Comparison of ENCODE assay signal across 8 cellular contexts in genomic region chr11:125263268-125263790, GRCh38.
DNase-seq lines count a peak whose midpoint lies in the region; TF ChIP-seq lines count a peak whose summit lies in the region.

No MANE protein-coding gene starts in this region.

- H3K9ac ChIP-seq in adipocyte (ENCODE audit: low read length): peak overlapping the region; percentile 54

- intact Hi-C loops in left ventricle myocardium inferior (cut with micrococcal nuclease): no loop called here

- in situ Hi-C loops in GM13977 (cut with MboI; ENCODE audit: low pct_unique_long_range_greater_than_20kb, low sequenced_read_pairs, unreplicated experiment): no loop called here

- TF ChIP-seq CTCF in left ventricle myocardium inferior (IDR thresholded peaks at IDR 0.05; ENCODE audit: borderline replicate concordance) (no peak), GM13977 (IDR thresholded peaks at IDR 0.05; ENCODE audit: extremely low read depth, insufficient read depth, missing control alignments) (no peak)

- no peaks in the 10 kb centered on the region for H3K36me3 ChIP-seq in adipocyte (ENCODE audit: control insufficient read depth, insufficient read depth, low read length, severe bottlenecking)
- no peaks in the 10 kb centered on the region for H3K36me3 ChIP-seq in left ventricle myocardium inferior

- peaks cover 23% of the 10 kb centered on the region for H3K4me1 ChIP-seq in adipocyte (ENCODE audit: control insufficient read depth, insufficient read depth, low read length)
- H3K4me1 ChIP-seq in left ventricle myocardium inferior: peaks cover 39% of the 10 kb centered on the region

- DNase-seq in ELF-1 (ENCODE audit: low read depth, low spot score) (peak; percentile 98), adipocyte (ENCODE audit: low read depth) (peak; percentile 97), left ventricle myocardium inferior (peak; percentile 87), pons (ENCODE audit: low spot score) (peak; percentile 83), RKO (ENCODE audit: low spot score) (no peak), GM13977 (ENCODE audit: low spot score) (no peak), NCI-H1694 (lab: John Stamatoyannopoulos, UW) (no peak)
- DNase-seq in NK-92 treated with Interleukin-12 subunit alpha and Interleukin-12 subunit beta, amount 100 ng/mL, for 24 hours (lab: John Stamatoyannopoulos, UW): no peak

- H3K27me3 ChIP-seq in adipocyte (replicated peaks; ENCODE audit: control insufficient read depth, insufficient read depth, low read length): no peaks in the 10 kb centered on the region
- peaks cover 58% of the 10 kb centered on the region for H3K27me3 ChIP-seq in left ventricle myocardium inferior (ENCODE audit: low read depth)

- H3K4me3 ChIP-seq in adipocyte (ENCODE audit: low read length) (peak overlapping the region; percentile 32), left ventricle myocardium inferior (peak overlapping the region; percentile 26)

- H3K27ac ChIP-seq in left ventricle myocardium inferior (replicated peaks): peak overlapping the region; percentile 60

- H3K9me3 ChIP-seq in adipocyte (ENCODE audit: control insufficient read depth, low read length): no peaks in the 10 kb centered on the region
- no peaks in the 10 kb centered on the region for H3K9me3 ChIP-seq in left ventricle myocardium inferior (replicated peaks)

Comparison
In these comparisons a context has a peak if more than half of its experiments do, and no peak if none do; other contexts are left out.
1. DNase-seq: peak in ELF-1 (single experiment), adipocyte (single experiment), left ventricle myocardium inferior (single experiment) and pons (single experiment); none in NK-92 treated with Interleukin-12 subunit alpha and Interleukin-12 subunit beta, amount 100 ng/mL, for 24 hours (single experiment), RKO (single experiment), GM13977 (single experiment) and NCI-H1694 (single experiment).